Comparison of ENCODE assay signal across 34 cellular contexts in genomic region chr4:83208371-83208770, GRCh38.
A peak's percentile ranks its signal among the peaks of the same experiment; 100 is the strongest.
DNase-seq lines count a peak whose midpoint lies in the region; ATAC-seq and TF ChIP-seq lines count a peak whose summit lies in the region.
"Had no signal": no experiment of that assay in that cellular context is flagged by ENCODE, and none has a peak within 500 bp of the region (broad histone marks: within the 10 kb centered on the region; RNA-seq: fewer than 3 reads in every experiment).

No MANE protein-coding gene starts in this region.

- DNase-seq in activated CD4-positive, alpha-beta T cell treated with anti-CD3 and anti-CD28 coated beads, Interleukin-2, amount 10 ng/mL, durations not matched to agents 24 days and 14 days = peak; percentile 37
- DNase-seq in activated CD4-positive, alpha-beta T cell treated with anti-CD3 and anti-CD28 coated beads for 48 hours = no peak
- DNase-seq in colonic mucosa (peak; percentile 39), NCI-H69 (lab: John Stamatoyannopoulos, UW) (no peak), Karpas-422 (no peak), occipital lobe (lab: John Stamatoyannopoulos, UW) (no peak)
- DNase-seq: activated CD8-positive, alpha-beta T cell treated with anti-CD3 and anti-CD28 coated beads, Interleukin-2, amount 10 ng/mL, durations not matched to agents 7 days and 5 days; AML-193; aorta; CD8-positive, alpha-beta memory T cell; effector memory CD4-positive, alpha-beta T cell; H7; hypothalamus; immature natural killer cell; KG1; left lung; NCI-H1417 treated with DMSO at 0.1 percent for 48 hours; NCI-H2081 treated with DMSO at 0.1 percent for 48 hours; NCI-H82; SK-N-SH; stimulated activated CD4-positive, alpha-beta T cell treated with anti-CD3 and anti-CD28 coated beads, Interleukin-4, amount 100 ng/mL, for 1 hour had no signal

- no peak overlapping the region for H3K4me3 ChIP-seq in colonic mucosa
- no peak overlapping the region for H3K4me3 ChIP-seq in mesodermal cell (ENCODE audit: extremely low read depth, insufficient read depth, low read length, poor library complexity, severe bottlenecking)
- H3K4me3 ChIP-seq in Karpas-422 (ENCODE audit: low read length) = no peak overlapping the region
- H3K4me3 ChIP-seq: cardiac muscle cell, coronary artery, esophagus muscularis mucosa, gastroesophageal sphincter, left lung had no signal

- no peaks in the 10 kb centered on the region for H3K79me2 ChIP-seq in Karpas-422 (ENCODE audit: low read length)

- intact Hi-C loops in activated CD4-positive, alpha-beta T cell treated with anti-CD3 and anti-CD28 coated beads, Interleukin-2, amount 10 ng/mL, durations not matched to agents 24 days and 14 days (cut with micrococcal nuclease) = no loop called here
- intact Hi-C loops in colonic mucosa (cut with DNase I) = no loop called here

- 88% methylated on average over 1 of the region's 2 CpGs; no CpG with 5 or more reads in 1 of the 2 experiments for WGBS in mesodermal cell (ENCODE audit: insufficient coverage in 2 of 2), 2 experiments

- no peak overlapping the region for H3K4me2 ChIP-seq in Karpas-422 (ENCODE audit: low read depth, low read length, poor library complexity, severe bottlenecking)
- H3K4me2 ChIP-seq: SK-N-SH had no signal

- peaks cover 9% of the 10 kb centered on the region for H3K4me1 ChIP-seq in colonic mucosa
- peaks cover 6% of the 10 kb centered on the region for H3K4me1 ChIP-seq in mesodermal cell (ENCODE audit: control insufficient read depth, insufficient read depth, low read length, poor library complexity, severe bottlenecking)
- H3K4me1 ChIP-seq in Karpas-422 (ENCODE audit: low read length) = peaks cover 29% of the 10 kb centered on the region
- H3K4me1 ChIP-seq: esophagus muscularis mucosa, gastroesophageal sphincter had no signal

- peaks cover 26% of the 10 kb centered on the region for H3K4me1 Mint-ChIP-seq in activated CD4-positive, alpha-beta T cell treated with anti-CD3 and anti-CD28 coated beads, Interleukin-2, amount 10 ng/mL, durations not matched to agents 24 days and 14 days
- H3K4me1 Mint-ChIP-seq: mesothelial cell of epicardium had no signal

- no peak overlapping the region for H3K27ac Mint-ChIP-seq in activated CD4-positive, alpha-beta T cell treated with anti-CD3 and anti-CD28 coated beads, Interleukin-2, amount 10 ng/mL, durations not matched to agents 24 days and 14 days
- H3K27ac Mint-ChIP-seq: activated CD8-positive, alpha-beta T cell treated with anti-CD3 and anti-CD28 coated beads, Interleukin-2, amount 10 ng/mL, durations not matched to agents 7 days and 5 days; activated T-helper 2 cell treated with anti-CD3 and anti-CD28 coated beads, Interferon-gamma antibody, Interleukin-2, Interleukin-4, amounts not matched to agents 10 μg/mL and 5 μg/mL and 100 μg/mL, durations not matched to agents 14 hours and 24 hours and 36 hours; mesothelial cell of epicardium; T-helper 1 cell treated with Interleukin-12 subunit alpha and Interleukin-12 subunit beta and Interleukin-4 antibody, amounts not matched to agents 30 μg/mL and 1 μg/mL, for 36 hours had no signal

- peaks cover 12% of the 10 kb centered on the region for H3K27me3 Mint-ChIP-seq in activated CD4-positive, alpha-beta T cell treated with anti-CD3 and anti-CD28 coated beads, Interleukin-2, amount 10 ng/mL, durations not matched to agents 24 days and 14 days
- H3K27me3 Mint-ChIP-seq: activated naive CD4-positive, alpha-beta T cell treated with anti-CD3 and anti-CD28 coated beads, Interleukin-2, amount 50 U/mL, for 24 hours had no signal

- ATAC-seq in GM21447 (IDR thresholded peaks at IDR 0.05; ENCODE audit: unreplicated experiment) = no peak
- ATAC-seq: activated CD4-positive, CD25-positive, alpha-beta regulatory T cell treated with anti-CD3 and anti-CD28 coated beads, Interleukin-2, amount 50 U/mL, for 24 hours; activated CD8-positive, alpha-beta T cell treated with anti-CD3 and anti-CD28 coated beads, Interleukin-2, amount 10 ng/mL, durations not matched to agents 7 days and 5 days; gastroesophageal sphincter had no signal

- no peaks in the 10 kb centered on the region for H3K9me3 ChIP-seq in colonic mucosa
- H3K9me3 ChIP-seq in mesodermal cell (ENCODE audit: control insufficient read depth, low read length) = peaks cover 30% of the 10 kb centered on the region
- H3K9me3 ChIP-seq in Karpas-422 (ENCODE audit: low read length) = no peaks in the 10 kb centered on the region
- H3K9me3 ChIP-seq: esophagus muscularis mucosa, gastroesophageal sphincter, left lung, SK-N-SH had no signal

- H3K27ac ChIP-seq in colonic mucosa (peak overlapping the region; percentile 73), mesodermal cell (ENCODE audit: low read depth, low read length, severe bottlenecking) (peak overlapping the region; percentile 85), Karpas-422 (ENCODE audit: low read length) (no peak overlapping the region)
- H3K27ac ChIP-seq: 22Rv1, cardiac muscle cell, coronary artery, esophagus muscularis mucosa, gastroesophageal sphincter, left lung had no signal

- H3K4me3 Mint-ChIP-seq in activated CD4-positive, alpha-beta T cell treated with anti-CD3 and anti-CD28 coated beads, Interleukin-2, amount 10 ng/mL, durations not matched to agents 24 days and 14 days = no peak overlapping the region
- H3K4me3 Mint-ChIP-seq: activated CD8-positive, alpha-beta T cell treated with anti-CD3 and anti-CD28 coated beads, Interleukin-2, amount 10 ng/mL, durations not matched to agents 7 days and 5 days; activated naive CD4-positive, alpha-beta T cell treated with anti-CD3 and anti-CD28 coated beads, Interleukin-2, amount 50 U/mL, for 24 hours; mesothelial cell of epicardium; nephron; T-helper 1 cell treated with Interleukin-12 subunit alpha and Interleukin-12 subunit beta and Interleukin-4 antibody, amounts not matched to agents 30 μg/mL and 1 μg/mL, for 36 hours had no signal

- H4K20me1 ChIP-seq in Karpas-422 (ENCODE audit: insufficient read depth, low read depth, low read length) = no peaks in the 10 kb centered on the region

- peaks cover 2% of the 10 kb centered on the region for H3K36me3 Mint-ChIP-seq in activated CD4-positive, alpha-beta T cell treated with anti-CD3 and anti-CD28 coated beads, Interleukin-2, amount 10 ng/mL, durations not matched to agents 24 days and 14 days (ENCODE audit: low read depth)

- H3K9me3 Mint-ChIP-seq in activated CD4-positive, alpha-beta T cell treated with anti-CD3 and anti-CD28 coated beads, Interleukin-2, amount 10 ng/mL, durations not matched to agents 24 days and 14 days = peaks cover 5% of the 10 kb centered on the region
- H3K9me3 Mint-ChIP-seq: activated T-helper 2 cell treated with anti-CD3 and anti-CD28 coated beads, Interferon-gamma antibody, Interleukin-2, Interleukin-4, amounts not matched to agents 10 μg/mL and 5 μg/mL and 100 μg/mL, durations not matched to agents 14 hours and 24 hours and 36 hours; CD8-positive, alpha-beta memory T cell had no signal

- H3K9me2 ChIP-seq in Karpas-422 (replicated peaks; ENCODE audit: insufficient read depth, low read length) = no peaks in the 10 kb centered on the region
- H3K9me2 ChIP-seq: SK-N-SH had no signal

- H3K36me3 ChIP-seq in colonic mucosa = no peaks in the 10 kb centered on the region
- H3K36me3 ChIP-seq in mesodermal cell (ENCODE audit: control insufficient read depth, insufficient read depth, low read length) = no peaks in the 10 kb centered on the region
- H3K36me3 ChIP-seq in Karpas-422 (ENCODE audit: insufficient read depth, low read length) = no peaks in the 10 kb centered on the region
- H3K36me3 ChIP-seq: cardiac muscle cell, esophagus muscularis mucosa, gastroesophageal sphincter, left lung had no signal

- no peak overlapping the region for H2AFZ ChIP-seq in Karpas-422 (ENCODE audit: low read length)

- H3K27me3 ChIP-seq in colonic mucosa = no peaks in the 10 kb centered on the region
- H3K27me3 ChIP-seq in Karpas-422 (ENCODE audit: low read length) = no peaks in the 10 kb centered on the region
- H3K27me3 ChIP-seq: cardiac muscle cell, esophagus muscularis mucosa, gastroesophageal sphincter, left lung had no signal

- peak overlapping the region in 1 of 2 donors; percentile 43 for H3K9ac ChIP-seq in colonic mucosa (ENCODE audit: low read depth in 2 of 2, low read length in 2 of 2)
- H3K9ac ChIP-seq in Karpas-422 (ENCODE audit: low read length) = no peak overlapping the region
- H3K9ac ChIP-seq: SK-N-SH had no signal

- TF ChIP-seq CTCF in colonic mucosa (IDR thresholded peaks at IDR 0.05) = no peak

Comparison
In these comparisons a context has a peak if more than half of its experiments do, and no peak if none do; other contexts are left out.
1. DNase-seq: peak in activated CD4-positive, alpha-beta T cell treated with anti-CD3 and anti-CD28 coated beads, Interleukin-2, amount 10 ng/mL, durations not matched to agents 24 days and 14 days (single experiment) and colonic mucosa (single experiment); none in activated CD4-positive, alpha-beta T cell treated with anti-CD3 and anti-CD28 coated beads for 48 hours (single experiment), NCI-H69 (single experiment), Karpas-422 (single experiment) and occipital lobe (single experiment).